27 cellular contexts compared by ENCODE assay signal in genomic region chr2:109421606-109422005, GRCh38.
"Had no signal": no experiment of that assay in that cellular context is flagged by ENCODE, and none has a peak within 500 bp of the region (broad histone marks: within the 10 kb centered on the region; RNA-seq: fewer than 3 reads in every experiment).

No MANE protein-coding gene starts in this region.

- H3K36me3 ChIP-seq: MG63 had no signal

- H3K4me3 Mint-ChIP-seq: activated CD4-positive, alpha-beta T cell treated with anti-CD3 and anti-CD28 coated beads, Interleukin-2, amount 10 ng/mL, durations not matched to agents 24 days and 14 days; activated CD8-positive, alpha-beta memory T cell treated with anti-CD3 and anti-CD28 coated beads, Interleukin-2, amount 10 ng/mL, durations not matched to agents 7 days and 5 days; activated naive CD8-positive, alpha-beta T cell treated with anti-CD3 and anti-CD28 coated beads, Interleukin-2, amount 50 U/mL, for 24 hours; activated T-cell treated with anti-CD3 and anti-CD28 coated beads, Interleukin-2, amount 50 U/mL, for 24 hours; central memory CD8-positive, alpha-beta T cell; T-helper 17 cell; WTC11 had no signal

- H3K27me3 Mint-ChIP-seq: activated CD4-positive, alpha-beta T cell treated with anti-CD3 and anti-CD28 coated beads, Interleukin-2, amount 10 ng/mL, durations not matched to agents 24 days and 14 days; activated naive CD8-positive, alpha-beta T cell treated with anti-CD3 and anti-CD28 coated beads, Interleukin-2, amount 50 U/mL, for 24 hours; activated T-cell treated with anti-CD3 and anti-CD28 coated beads, Interleukin-2, amount 50 U/mL, for 24 hours had no signal

- H3K4me1 Mint-ChIP-seq: activated CD4-positive, alpha-beta T cell treated with anti-CD3 and anti-CD28 coated beads, Interleukin-2, amount 10 ng/mL, durations not matched to agents 24 days and 14 days; activated CD8-positive, alpha-beta memory T cell treated with anti-CD3 and anti-CD28 coated beads, Interleukin-2, amount 10 ng/mL, durations not matched to agents 7 days and 5 days; activated naive CD8-positive, alpha-beta T cell treated with anti-CD3 and anti-CD28 coated beads, Interleukin-2, amount 50 U/mL, for 24 hours; central memory CD8-positive, alpha-beta T cell; WTC11 had no signal

- H3K27ac ChIP-seq: body of pancreas had no signal

- DNase-seq: activated CD4-positive, alpha-beta T cell treated with anti-CD3 and anti-CD28 coated beads for 1 hour; activated CD4-positive, alpha-beta T cell treated with anti-CD3 and anti-CD28 coated beads, Interleukin-2, amount 10 ng/mL, durations not matched to agents 24 days and 14 days; activated CD4-positive, alpha-beta T cell treated with anti-CD3 and anti-CD28 coated beads, Interleukin-2, amount 50 U/mL, for 48 hours; activated CD8-positive, alpha-beta memory T cell treated with anti-CD3 and anti-CD28 coated beads, Interleukin-2, amount 10 ng/mL, durations not matched to agents 7 days and 5 days; activated effector memory CD4-positive, alpha-beta T cell treated with anti-CD3 and anti-CD28 coated beads, Interleukin-2, amount 50 U/mL, for 16 hours; activated naive CD4-positive, alpha-beta T cell treated with Interleukin-2 at 50 U/mL for 16 hours; activated naive CD8-positive, alpha-beta T cell treated with anti-CD3 and anti-CD28 coated beads, Interleukin-2, amount 50 U/mL, for 24 hours; activated T-cell treated with anti-CD3 and anti-CD28 coated beads, Interleukin-2, amount 50 U/mL, for 24 hours; amniotic stem cell; body of pancreas; MG63; MV-4-11; NCI-H1092 treated with DMSO at 0.1 percent for 48 hours; NCI-H1417 treated with DMSO at 0.1 percent for 48 hours; NCI-H1694 treated with DMSO at 0.1 percent for 48 hours; NCI-H2029 treated with DMSO at 0.1 percent for 48 hours; NCI-H345; NCI-H510A; NCI-H526 treated with DMSO at 0.1 percent for 48 hours; NCI-H82; SIG-M5; T-helper 17 cell; T-helper 9 cell had no signal

- H3K27me3 ChIP-seq: ascending aorta, body of pancreas, MG63 had no signal

- H3K36me3 Mint-ChIP-seq: activated CD8-positive, alpha-beta memory T cell treated with anti-CD3 and anti-CD28 coated beads, Interleukin-2, amount 10 ng/mL, durations not matched to agents 7 days and 5 days; WTC11 had no signal

- H3K9me3 Mint-ChIP-seq: activated CD4-positive, alpha-beta T cell treated with anti-CD3 and anti-CD28 coated beads, Interleukin-2, amount 10 ng/mL, durations not matched to agents 24 days and 14 days; activated naive CD4-positive, alpha-beta T cell treated with anti-CD3 and anti-CD28 coated beads, Interleukin-2, amount 50 U/mL, for 72 hours; activated naive CD8-positive, alpha-beta T cell treated with anti-CD3 and anti-CD28 coated beads, Interleukin-2, amount 50 U/mL, for 24 hours; activated T-cell treated with anti-CD3 and anti-CD28 coated beads, Interleukin-2, amount 50 U/mL, for 24 hours; central memory CD8-positive, alpha-beta T cell; WTC11 had no signal

- H3K27ac Mint-ChIP-seq: activated CD4-positive, alpha-beta T cell treated with anti-CD3 and anti-CD28 coated beads, Interleukin-2, amount 10 ng/mL, durations not matched to agents 24 days and 14 days; activated CD8-positive, alpha-beta memory T cell treated with anti-CD3 and anti-CD28 coated beads, Interleukin-2, amount 10 ng/mL, durations not matched to agents 7 days and 5 days; activated naive CD4-positive, alpha-beta T cell treated with anti-CD3 and anti-CD28 coated beads, Interleukin-2, amount 50 U/mL, for 72 hours; activated naive CD8-positive, alpha-beta T cell treated with anti-CD3 and anti-CD28 coated beads, Interleukin-2, amount 50 U/mL, for 24 hours; activated T-cell treated with anti-CD3 and anti-CD28 coated beads, Interleukin-2, amount 50 U/mL, for 24 hours; T-helper 17 cell; WTC11 had no signal

- H3K4me3 ChIP-seq: ascending aorta, body of pancreas, MG63 had no signal

- H3K4me1 ChIP-seq: body of pancreas had no signal

- ATAC-seq: activated CD8-positive, alpha-beta memory T cell treated with anti-CD3 and anti-CD28 coated beads, Interleukin-2, amount 10 ng/mL, durations not matched to agents 7 days and 5 days; activated naive CD4-positive, alpha-beta T cell treated with anti-CD3 and anti-CD28 coated beads, Interleukin-2, amount 50 U/mL, for 72 hours; activated naive CD8-positive, alpha-beta T cell treated with anti-CD3 and anti-CD28 coated beads, Interleukin-2, amount 50 U/mL, for 24 hours; body of pancreas; T-helper 17 cell; WTC11 had no signal

- H3K9me3 ChIP-seq: ascending aorta, body of pancreas, MG63 had no signal
